In the genomic region with DNA sequence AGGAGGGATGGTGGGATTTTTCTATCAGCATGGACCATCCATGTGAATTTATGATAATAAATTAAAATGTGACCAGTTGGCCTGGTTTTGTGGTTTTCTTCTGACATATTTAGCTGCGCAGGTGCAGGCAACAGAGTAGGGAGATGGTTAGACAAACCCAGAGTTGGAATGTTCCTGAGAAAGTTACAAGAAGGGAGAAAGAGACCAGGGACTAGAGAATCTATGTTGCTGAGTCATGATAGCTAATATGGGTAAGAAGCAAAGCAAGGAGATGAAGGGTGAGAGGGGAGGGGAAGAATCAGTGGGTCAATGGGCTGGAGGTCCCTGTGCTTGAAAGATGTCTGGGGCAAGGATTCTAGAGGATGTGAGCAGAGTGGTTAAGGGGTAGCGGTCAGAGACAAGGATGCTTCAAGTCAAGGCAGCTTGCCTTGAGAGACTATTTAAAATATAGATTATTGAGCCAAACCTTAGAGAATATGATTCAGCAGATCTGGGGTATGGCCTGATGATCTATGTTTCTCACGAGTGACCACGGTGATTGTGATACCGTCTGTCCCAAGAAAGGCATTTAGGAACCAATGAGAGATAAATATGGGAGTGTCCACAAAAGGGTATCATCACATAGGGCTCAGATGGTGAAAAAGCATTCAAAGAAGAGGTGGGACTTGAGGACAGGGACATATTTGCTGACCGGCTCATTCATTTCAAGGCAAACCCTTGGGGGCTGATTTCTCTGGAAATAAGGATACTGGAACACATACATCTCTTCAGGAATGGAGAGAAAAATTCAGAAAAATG, we compare ENCODE assay signal across 19 cellular contexts.
A peak's percentile ranks its signal among the peaks of the same experiment; 100 is the strongest.
DNase-seq lines count a peak whose midpoint lies in the region; ATAC-seq, FAIRE-seq and TF ChIP-seq lines count a peak whose summit lies in the region.
"Had no signal": no experiment of that assay in that cellular context is flagged by ENCODE, and none has a peak within 500 bp of the region (broad histone marks: within the 10 kb centered on the region; RNA-seq: fewer than 3 reads in every experiment).

No MANE protein-coding gene starts in this region.

- no peak overlapping the region for H3K4me3 ChIP-seq in A549
- H3K4me3 ChIP-seq in skeletal muscle cell (ENCODE audit: low read depth, low read length): no peak overlapping the region
- H3K4me3 ChIP-seq: BLaER1 treated with 17β-estradiol and CSF1 and Interleukin-3, amounts not matched to agents 10 nM and 100 nM; GM12878; MG63; PC-9 had no signal

- DNase-seq in A549 (ENCODE audit: low read depth in 1 of 2, low spot score in 1 of 2) (no peak), LHCN-M2 (ENCODE audit: low read depth) (peak; percentile 87), myocyte (ENCODE audit: low read depth) (peak; percentile 90), skeletal muscle cell (ENCODE audit: low read depth) (peak; percentile 22), DMS 273 (lab: John Stamatoyannopoulos, UW; ENCODE audit: unreplicated experiment) (no peak)
- DNase-seq: AML-193; CD4-positive, alpha-beta T cell; GDM1; MG63; NCI-H2029; NCI-H446 treated with DMSO at 0.1 percent for 48 hours; NCI-H526 treated with DMSO at 0.1 percent for 48 hours; PC-9 had no signal

- CTCF ChIA-PET in A549 (lab: Yijun Ruan, JAX): no interaction called here

- ATAC-seq in A549 (no peak), HG03354 (IDR thresholded peaks at IDR 0.05; ENCODE audit: poor library complexity, severe bottlenecking, unreplicated experiment) (no peak), HG03196 (IDR thresholded peaks at IDR 0.05; ENCODE audit: unreplicated experiment) (no peak)
- ATAC-seq: GM12878, HCT116, Right ventricle myocardium inferior had no signal

- TF ChIP-seq CTCF in A549 (IDR thresholded peaks at IDR 0.05): no peak

- H3K9me3 ChIP-seq in A549: no peaks in the 10 kb centered on the region
- H3K9me3 ChIP-seq: MG63 had no signal

- WGBS in A549 (ENCODE audit: missing lambda C conversion rate): 86% methylated on average over 6 of the region's 6 CpGs

- no peak for TF ChIP-seq POLR2A in A549 (IDR thresholded peaks at IDR 0.05; ENCODE audit: low read length)

- FAIRE-seq in A549 (lab: Jason Lieb, UNC): no peak
- FAIRE-seq: GM12878 had no signal

- H3K27ac ChIP-seq in A549: 0 out of 6 replicates have a peak overlapping the region, but pooled peaks of 1 of the 2 experiments have one; percentile 20
- H3K27ac ChIP-seq: BLaER1 treated with 17β-estradiol and CSF1 and Interleukin-3, amounts not matched to agents 10 nM and 100 nM; PC-9 had no signal

- no peak overlapping the region for H3K4me2 ChIP-seq in A549
- H3K4me2 ChIP-seq: BLaER1 treated with 17β-estradiol and CSF1 and Interleukin-3, amounts not matched to agents 10 nM and 100 nM; PC-9 had no signal

- H3K4me1 ChIP-seq in A549: peaks cover 4% of the 10 kb centered on the region; the same call in 1 of the 3 replicates
- H3K4me1 ChIP-seq: BLaER1 treated with 17β-estradiol and CSF1 and Interleukin-3, amounts not matched to agents 10 nM and 100 nM had no signal

- no peak for TF ChIP-seq RAD21 in A549 (conservative IDR thresholded peaks at IDR 0.05 in 1 of 2, IDR thresholded peaks at IDR 0.05 in 1 of 2)

- POLR2A ChIA-PET in A549 (lab: Yijun Ruan, JAX): no interaction called here

- TF ChIP-seq EP300 in A549 (IDR thresholded peaks at IDR 0.05): no peak

TF ChIP-seq in A549, 52 proteins besides CTCF, POLR2A, EP300 and RAD21:
- peak; percentile 64 for TF ChIP-seq MAFK (IDR thresholded peaks at IDR 0.05; ENCODE audit: partially characterized antibody)
- no peak for TF ChIP-seq FOSL2 (IDR thresholded peaks at IDR 0.05)
- TF ChIP-seq FOSL2 (CRISPR knock-in tag; IDR thresholded peaks at IDR 0.05): no peak

Comparison
In these comparisons a context has a peak if more than half of its experiments do, and no peak if none do; other contexts are left out.
1. DNase-seq: peak in LHCN-M2 (single experiment), myocyte (single experiment) and skeletal muscle cell (single experiment); none in A549 (0 of 2) and DMS 273 (single experiment).